ENCODE assay signal across 12 cellular contexts in the genomic region with DNA sequence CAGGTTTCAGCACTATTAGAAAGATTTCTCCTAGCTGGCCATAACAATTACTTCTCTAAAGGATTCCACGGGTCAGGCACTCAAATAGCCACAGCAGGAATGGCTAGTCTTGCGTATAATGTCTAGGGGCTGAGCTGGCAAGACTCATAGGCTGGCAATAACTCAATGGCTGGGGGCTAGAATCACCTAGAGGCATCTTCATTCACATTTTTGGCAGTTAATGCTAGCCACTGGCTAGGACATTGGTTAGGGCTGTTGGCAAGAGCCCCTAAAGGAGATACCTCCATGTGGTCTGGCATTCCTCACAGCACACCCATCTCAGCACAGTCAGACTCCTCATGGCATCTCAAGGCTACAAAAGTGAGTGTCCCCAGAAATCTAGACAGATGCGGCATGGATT. TPM values are rescaled to one million over a fixed set of nuclear protein-coding genes. Genes with fewer than 3 reads are reported as not detected.
DNase-seq lines count a peak whose midpoint lies in the region; ATAC-seq and TF ChIP-seq lines count a peak whose summit lies in the region.
"Had no signal": no experiment of that assay in that cellular context is flagged by ENCODE, and none has a peak within 500 bp of the region (broad histone marks: within the 10 kb centered on the region; RNA-seq: fewer than 3 reads in every experiment).

No MANE protein-coding gene starts in this region.

- H3K36me3 ChIP-seq in GM23338 (ENCODE audit: insufficient read depth) (no peaks in the 10 kb centered on the region; the same call in none of the 2 replicates), SJSA1 (no peaks in the 10 kb centered on the region), trophoblast cell (ENCODE audit: control insufficient read depth in 1 of 2, insufficient read depth in 2 of 2, low read length in 2 of 2) (no peaks in the 10 kb centered on the region), SJCRH30 (peaks cover 8% of the 10 kb centered on the region; the same call in 1 of the 2 replicates)
- H3K36me3 ChIP-seq: BE2C had no signal

- H3K4me3 Mint-ChIP-seq in GM23338 (no peak overlapping the region), osteocyte (ENCODE audit: unreplicated experiment) (no peak overlapping the region)
- H3K4me3 Mint-ChIP-seq: CD4-positive, alpha-beta memory T cell had no signal

- H4K12ac ChIP-seq in trophoblast cell (ENCODE audit: low read depth, low read length): no peak overlapping the region

- H2BK12ac ChIP-seq in trophoblast cell (ENCODE audit: low read length): no peak overlapping the region

- no peak overlapping the region for H2BK120ac ChIP-seq in trophoblast cell (ENCODE audit: insufficient read depth, low read length, poor library complexity)

- H3K9me2 ChIP-seq in GM23338 (ENCODE audit: insufficient read depth): no peaks in the 10 kb centered on the region

- no peak overlapping the region for H3K14ac ChIP-seq in trophoblast cell (ENCODE audit: low read length)

- H3K9ac ChIP-seq in trophoblast cell (ENCODE audit: low read length): no peak overlapping the region

- no peak overlapping the region for H2AK5ac ChIP-seq in trophoblast cell (ENCODE audit: low read length)

- no peak overlapping the region for H3K18ac ChIP-seq in trophoblast cell (ENCODE audit: low read length)

- peaks cover 1% of the 10 kb centered on the region for H3K4me1 Mint-ChIP-seq in GM23338
- H3K4me1 Mint-ChIP-seq in osteocyte (ENCODE audit: unreplicated experiment): peaks cover 24% of the 10 kb centered on the region

- H3K27ac ChIP-seq in GM23338 (ENCODE audit: low read depth): no peak overlapping the region
- 0 out of 2 replicates have a peak overlapping the region, but pooled peaks have one; percentile 51 for H3K27ac ChIP-seq in SJSA1
- no peak overlapping the region for H3K27ac ChIP-seq in trophoblast cell (ENCODE audit: low read depth, low read length)
- no peak overlapping the region for H3K27ac ChIP-seq in SJCRH30
- H3K27ac ChIP-seq: C4-2B had no signal

- WGBS in trophoblast cell (ENCODE audit: extremely low coverage, insufficient coverage, insufficient read length): no CpG with 5 or more reads among the region's 3 CpGs

- H3K36me3 Mint-ChIP-seq in GM23338 (ENCODE audit: low read depth) (peaks cover 12% of the 10 kb centered on the region; the same call in 2 of the 3 replicates), osteocyte (ENCODE audit: unreplicated experiment) (peaks cover 39% of the 10 kb centered on the region)

- DNase-seq in GM23338 (ENCODE audit: low spot score) (no peak), SJSA1 (ENCODE audit: low read depth in 1 of 2, low spot score in 2 of 2) (no peak), osteocyte (ENCODE audit: extremely low spot score, unreplicated experiment) (no peak), trophoblast cell (no peak), NCI-H1092 (lab: John Stamatoyannopoulos, UW) (no peak), SJCRH30 (no peak)
- DNase-seq in activated naive CD4-positive, alpha-beta T cell treated with Interleukin-2 at 50 U/mL for 16 hours: no peak
- DNase-seq: BE2C; CD4-positive, alpha-beta memory T cell; DND-41 had no signal

- H3K79me2 ChIP-seq in GM23338 (replicated peaks; ENCODE audit: insufficient read depth) (no peaks in the 10 kb centered on the region), trophoblast cell (ENCODE audit: control insufficient read depth, insufficient read depth, low read length, poor library complexity) (no peaks in the 10 kb centered on the region)

- H3K9me3 ChIP-seq in SJSA1 (replicated peaks) (no peaks in the 10 kb centered on the region), trophoblast cell (ENCODE audit: insufficient read depth, low read depth, low read length) (no peaks in the 10 kb centered on the region), SJCRH30 (replicated peaks) (no peaks in the 10 kb centered on the region)
- H3K9me3 ChIP-seq: BE2C had no signal

- H2AFZ ChIP-seq in GM23338 (no peak overlapping the region), trophoblast cell (ENCODE audit: insufficient read depth, low read length, poor library complexity) (no peak overlapping the region)

- no peak overlapping the region for H2BK5ac ChIP-seq in trophoblast cell (ENCODE audit: low read depth, low read length, poor library complexity)

- H3K27me3 ChIP-seq in GM23338 (ENCODE audit: insufficient read depth) (peaks cover 24% of the 10 kb centered on the region), SJSA1 (replicated peaks) (no peaks in the 10 kb centered on the region), trophoblast cell (ENCODE audit: insufficient read depth, low read length) (peaks cover under 1% of the 10 kb centered on the region), SJCRH30 (no peaks in the 10 kb centered on the region)

- ATAC-seq in GM23338: no peak
- ATAC-seq: HCT116 had no signal

- no peaks in the 10 kb centered on the region for H3F3A ChIP-seq in GM23338 (replicated peaks; ENCODE audit: low read depth)

- H3K4me3 ChIP-seq in GM23338 (no peak overlapping the region), SJSA1 (no peak overlapping the region), trophoblast cell (ENCODE audit: low read depth, low read length) (no peak overlapping the region), SJCRH30 (no peak overlapping the region)

- H3K4ac ChIP-seq in trophoblast cell (ENCODE audit: low read depth, low read length): no peak overlapping the region

- H3K4me1 ChIP-seq in GM23338 (ENCODE audit: insufficient read depth) (no peaks in the 10 kb centered on the region), SJSA1 (replicated peaks) (peaks cover 25% of the 10 kb centered on the region), trophoblast cell (ENCODE audit: control insufficient read depth in 1 of 2, insufficient read depth in 2 of 2, low read length in 2 of 2) (no peaks in the 10 kb centered on the region), SJCRH30 (no peaks in the 10 kb centered on the region)
- H3K4me1 ChIP-seq: BE2C had no signal

- no peak overlapping the region for H4K8ac ChIP-seq in trophoblast cell (ENCODE audit: low read depth, low read length)

- TF ChIP-seq CTCF in GM23338 (conservative IDR thresholded peaks at IDR 0.05; ENCODE audit: low read depth in 2 of 2) (no peak), osteocyte (IDR thresholded peaks at IDR 0.05) (no peak)

- H3K4me2 ChIP-seq in GM23338: no peak overlapping the region
- no peak overlapping the region for H3K4me2 ChIP-seq in trophoblast cell (ENCODE audit: low read length)

- no peak overlapping the region for H4K91ac ChIP-seq in trophoblast cell (ENCODE audit: low read depth, low read length)

- H3K27me3 Mint-ChIP-seq in GM23338 (ENCODE audit: insufficient read depth, low read depth, poor library complexity) (peaks cover 20% of the 10 kb centered on the region), osteocyte (ENCODE audit: unreplicated experiment) (no peaks in the 10 kb centered on the region)

- H3K23ac ChIP-seq in trophoblast cell (ENCODE audit: low read length): no peak overlapping the region

- H4K20me1 ChIP-seq in GM23338 (replicated peaks; ENCODE audit: insufficient read depth): no peaks in the 10 kb centered on the region

- H3K79me1 ChIP-seq in trophoblast cell (ENCODE audit: low read length): no peaks in the 10 kb centered on the region

- H3K27ac Mint-ChIP-seq in GM23338 (peak overlapping the region; percentile 49; the same call in 1 of the 2 replicates), osteocyte (ENCODE audit: unreplicated experiment) (peak overlapping the region; percentile 1)
- H3K27ac Mint-ChIP-seq: CD4-positive, alpha-beta memory T cell had no signal

- H3K9me3 Mint-ChIP-seq in GM23338 (peaks cover 13% of the 10 kb centered on the region), osteocyte (ENCODE audit: unreplicated experiment) (peaks cover 22% of the 10 kb centered on the region)

TF ChIP-seq in GM23338, 12 proteins besides CTCF, POLR2A, EP300 and RAD21:
- TF ChIP-seq CREB1 (CRISPR knock-in tag; IDR thresholded peaks at IDR 0.05; ENCODE audit: low read depth) (no peak), ZNF331 (CRISPR knock-in tag; IDR thresholded peaks at IDR 0.05; ENCODE audit: low read depth) (no peak), ZNF114 (CRISPR knock-in tag; IDR thresholded peaks at IDR 0.05) (no peak)
- TF ChIP-seq, protein P1, sequence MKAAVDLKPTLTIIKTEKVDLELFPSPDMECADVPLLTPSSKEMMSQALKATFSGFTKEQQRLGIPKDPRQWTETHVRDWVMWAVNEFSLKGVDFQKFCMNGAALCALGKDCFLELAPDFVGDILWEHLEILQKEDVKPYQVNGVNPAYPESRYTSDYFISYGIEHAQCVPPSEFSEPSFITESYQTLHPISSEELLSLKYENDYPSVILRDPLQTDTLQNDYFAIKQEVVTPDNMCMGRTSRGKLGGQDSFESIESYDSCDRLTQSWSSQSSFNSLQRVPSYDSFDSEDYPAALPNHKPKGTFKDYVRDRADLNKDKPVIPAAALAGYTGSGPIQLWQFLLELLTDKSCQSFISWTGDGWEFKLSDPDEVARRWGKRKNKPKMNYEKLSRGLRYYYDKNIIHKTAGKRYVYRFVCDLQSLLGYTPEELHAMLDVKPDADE (IDR thresholded peaks at IDR 0.05): no peak
TF ChIP-seq in GM23338: peak in this region for 0.

RNA-seq across cellular contexts. Expression of gene SUSD5, which starts 6.2 kb away (rescaled TPM):
- total RNA-seq in GM23338 (2014; rRNA removed; shearing (Covaris generic)): 3.6 and 4.3 TPM in 2 replicates
- polyA plus RNA-seq in GM23338 (2016; fragmentation: Nextera tagmentation; extraction: Ambion mirVana): 1.1 and 1.4 TPM in 2 replicates
- total RNA-seq in SJSA1 (2014; rRNA removed; shearing (Covaris generic)): 8.3 and 14.1 TPM in 2 replicates
- total RNA-seq in osteocyte: 22.7 and 25.5 TPM in 2 replicates
- 0.44 and 0.47 TPM in 2 replicates for polyA plus RNA-seq in trophoblast cell (2013)
- 14.8 and 15.6 TPM in 2 replicates for total RNA-seq in SJCRH30 (2014; rRNA removed; shearing (Covaris generic))
- total RNA-seq: CD4-positive, alpha-beta memory T cell had no signal
